Comparison of ENCODE assay signal across 27 cellular contexts in the genomic region with DNA sequence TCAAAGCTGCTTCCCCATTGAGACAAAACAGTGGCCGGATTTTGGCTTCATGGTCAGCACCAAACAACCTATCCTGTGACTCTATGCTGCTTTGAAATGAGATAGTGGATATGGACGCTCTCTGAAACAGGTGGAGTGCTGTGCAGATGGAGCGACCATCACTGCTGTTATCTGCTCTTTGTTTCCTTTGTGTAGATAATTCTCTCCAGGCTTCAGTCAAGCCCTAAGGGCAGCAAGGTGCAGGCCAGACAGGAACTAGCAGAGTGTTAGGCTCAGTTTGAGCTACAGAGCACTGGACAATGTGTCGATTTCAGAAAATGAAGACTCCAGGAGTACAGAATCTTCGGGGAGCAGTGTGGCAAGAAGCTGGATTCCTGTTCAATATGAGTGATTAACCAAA. TPM values are rescaled to one million over a fixed set of nuclear protein-coding genes. Genes with fewer than 3 reads are reported as not detected.
"Had no signal": no experiment of that assay in that cellular context is flagged by ENCODE, and none has a peak within 500 bp of the region (broad histone marks: within the 10 kb centered on the region; RNA-seq: fewer than 3 reads in every experiment).

No MANE protein-coding gene starts in this region.

- H3K4me2 ChIP-seq: smooth muscle cell had no signal

- H3K4me3 ChIP-seq: coronary artery, dorsolateral prefrontal cortex, left ventricle myocardium inferior, pancreas, prostate gland, sigmoid colon, smooth muscle cell, upper lobe of left lung, vagina had no signal

- ATAC-seq: activated naive CD4-positive, alpha-beta T cell treated with anti-CD3 and anti-CD28 coated beads, Interleukin-2, amount 50 U/mL, for 72 hours; pancreas; stimulated activated memory B cell treated with anti-CD40 and anti-IgM and Interleukin-4, amounts not matched to agents 10 μg/mL and 1 μg/mL and 100 μg/mL, for 72 hours; stimulated activated naive CD8-positive, alpha-beta T cell treated with anti-CD3 and anti-CD28 coated beads, Interleukin-15, amount 100 ng/mL, for 72 hours; T-helper 17 cell had no signal

- H3K36me3 ChIP-seq: left ventricle myocardium inferior, pancreas, prostate gland, sigmoid colon, upper lobe of left lung, vagina had no signal

- H3K27ac ChIP-seq: coronary artery, dorsolateral prefrontal cortex, left ventricle myocardium inferior, pancreas, prostate gland, sigmoid colon, upper lobe of left lung, vagina had no signal

- DNase-seq: activated CD4-positive, alpha-beta memory T cell treated with anti-CD3 and anti-CD28 coated beads, Interleukin-2, amount 10 ng/mL, durations not matched to agents 7 days and 5 days; activated CD4-positive, alpha-beta T cell treated with anti-CD3 and anti-CD28 coated beads, Interleukin-2, amount 10 ng/mL, durations not matched to agents 24 days and 14 days; activated CD4-positive, CD25-positive, alpha-beta regulatory T cell treated with anti-CD3 and anti-CD28 coated beads, Interleukin-2, amount 50 U/mL, for 72 hours; activated T-cell treated with anti-CD3 and anti-CD28 coated beads, Interleukin-2, amount 50 U/mL, for 48 hours; anterior cingulate cortex; dorsolateral prefrontal cortex; effector memory CD4-positive, alpha-beta T cell; left ventricle myocardium inferior; nucleus accumbens; pancreas; retina; sigmoid colon; stimulated activated CD4-positive, alpha-beta T cell treated with anti-CD3 and anti-CD28 coated beads, Interleukin-1b, Interleukin-23, amount 100 ng/mL, for 48 hours; stimulated activated CD4-positive, alpha-beta T cell treated with anti-CD3 and anti-CD28 coated beads, Interleukin-4, amount 100 ng/mL, for 4 hours; stimulated activated CD8-positive, alpha-beta memory T cell treated with anti-CD3 and anti-CD28 coated beads, Interleukin-4, amount 100 ng/mL, for 48 hours; stimulated activated naive CD8-positive, alpha-beta T cell treated with anti-CD3 and anti-CD28 coated beads, Interleukin-15, amount 100 ng/mL, for 72 hours; substantia nigra; T-helper 17 cell; T1000; upper lobe of left lung had no signal

- H3K4me1 ChIP-seq: prostate gland had no signal

- H3K27me3 ChIP-seq: pancreas, upper lobe of left lung, vagina had no signal

- H3K9me3 ChIP-seq: left ventricle myocardium inferior, pancreas, prostate gland, sigmoid colon, upper lobe of left lung, vagina had no signal

RNA-seq across cellular contexts. Expression of gene TRAF3IP3, which starts 54.9 kb away (rescaled TPM):
- polyA plus RNA-seq: fibroblast of lung, smooth muscle cell had no signal
